19 cellular contexts compared by ENCODE assay signal in genomic region chr6:146709036-146709622, GRCh38.
"Had no signal": no experiment of that assay in that cellular context is flagged by ENCODE, and none has a peak within 500 bp of the region (broad histone marks: within the 10 kb centered on the region; RNA-seq: fewer than 3 reads in every experiment).

No MANE protein-coding gene starts in this region.

- H3K4me1 ChIP-seq: gastrocnemius medialis, heart left ventricle, left ventricle myocardium inferior, parathyroid adenoma, right lobe of liver, stomach, vagina had no signal

- H3K27ac ChIP-seq: gastrocnemius medialis, heart left ventricle, left ventricle myocardium inferior, parathyroid adenoma, right lobe of liver, stomach, vagina had no signal

- H3K27me3 ChIP-seq: gastrocnemius medialis, heart left ventricle, right lobe of liver, stomach, vagina had no signal

- H3K4me3 ChIP-seq: gastrocnemius medialis, heart left ventricle, left ventricle myocardium inferior, right lobe of liver, stomach, vagina had no signal

- H3K36me3 ChIP-seq: gastrocnemius medialis, heart left ventricle, left ventricle myocardium inferior, right lobe of liver, stomach, vagina had no signal

- DNase-seq: activated CD4-positive, alpha-beta memory T cell treated with anti-CD3 and anti-CD28 coated beads for 36 hours; activated CD4-positive, alpha-beta T cell treated with anti-CD3 and anti-CD28 coated beads for 36 hours; cerebellar nuclear complex; cortex of kidney; gastrocnemius medialis; heart left ventricle; immature natural killer cell; kidney glomerular epithelial cell; left ventricle myocardium inferior; mammary epithelial cell; midbrain; right lobe of liver; small intestine; stimulated activated CD4-positive, alpha-beta T cell treated with anti-CD3 and anti-CD28 coated beads, Interleukin-15, amount 100 ng/mL, for 24 hours; stimulated activated CD4-positive, alpha-beta T cell treated with anti-CD3 and anti-CD28 coated beads, Interleukin-2, amount 100 ng/mL, for 48 hours; stomach; trophoblast cell had no signal

- H3K9me3 ChIP-seq: gastrocnemius medialis, right lobe of liver, stomach, vagina had no signal
